Comparison of ENCODE assay signal across 12 cellular contexts in genomic region chr21:41427556-41427955, GRCh38. TPM values are rescaled to one million over a fixed set of nuclear protein-coding genes. Genes with fewer than 3 reads are reported as not detected.
DNase-seq lines count a peak whose midpoint lies in the region; ATAC-seq and TF ChIP-seq lines count a peak whose summit lies in the region.
"Had no signal": no experiment of that assay in that cellular context is flagged by ENCODE, and none has a peak within 500 bp of the region (broad histone marks: within the 10 kb centered on the region; RNA-seq: fewer than 3 reads in every experiment).

No MANE protein-coding gene starts in this region.

- peaks cover 5 to 27% (median 14%) of the 10 kb centered on the region in 4 donors for H3K4me1 ChIP-seq in upper lobe of left lung

- H3K27ac Mint-ChIP-seq in stimulated activated naive CD8-positive, alpha-beta T cell treated with anti-CD3 and anti-CD28 coated beads, Interleukin-15, Interleukin-2, amounts not matched to agents 100 ng/mL and 50 ng/mL, for 24 hours = peak overlapping the region; percentile 68
- H3K27ac Mint-ChIP-seq in T-helper 17 cell = peak overlapping the region; percentile 95
- H3K27ac Mint-ChIP-seq in immature natural killer cell = peak overlapping the region in 3 of 6 donors; percentile 6 to 30 (median 17)

- DNase-seq in stimulated activated naive CD8-positive, alpha-beta T cell treated with anti-CD3 and anti-CD28 coated beads, Interleukin-15, Interleukin-2, amounts not matched to agents 100 U/mL and 50 U/mL, for 24 hours = no peak
- no peak for DNase-seq in T-helper 17 cell
- DNase-seq in immature natural killer cell = no peak
- DNase-seq in upper lobe of left lung = no peak
- DNase-seq in stimulated activated naive CD4-positive, alpha-beta T cell (lab: John Stamatoyannopoulos, UW) = no peak
- no peak for DNase-seq in NCI-H2081 (lab: John Stamatoyannopoulos, UW)
- DNase-seq: effector CD4-positive, alpha-beta T cell; HCEC 1CT; NCI-H187 treated with DMSO at 0.1 percent for 48 hours; T1000 had no signal

- H3K4me3 ChIP-seq in upper lobe of left lung = no peak overlapping the region

- no peaks in the 10 kb centered on the region for H3K27me3 Mint-ChIP-seq in stimulated activated naive CD8-positive, alpha-beta T cell treated with anti-CD3 and anti-CD28 coated beads, Interleukin-15, Interleukin-2, amounts not matched to agents 100 ng/mL and 50 ng/mL, for 24 hours
- no peaks in the 10 kb centered on the region for H3K27me3 Mint-ChIP-seq in T-helper 17 cell
- peaks cover 0 to 4% (median 4%) of the 10 kb centered on the region in 3 donors for H3K27me3 Mint-ChIP-seq in immature natural killer cell (ENCODE audit: low read depth in 3 of 3)

- peak overlapping the region in 1 of 4 donors; percentile 90 for H3K27ac ChIP-seq in upper lobe of left lung

- 96 to 97% methylated on average over 8 of the region's 8 CpGs for WGBS in upper lobe of left lung, 2 donors

- H3K36me3 ChIP-seq in upper lobe of left lung = peaks cover 0 to 31% (median 4%) of the 10 kb centered on the region in 4 donors

- H3K9me3 ChIP-seq in T-helper 17 cell (ENCODE audit: control insufficient read depth, low read length, poor library complexity, severe bottlenecking) (no peaks in the 10 kb centered on the region), upper lobe of left lung (no peaks in the 10 kb centered on the region)

- ATAC-seq in stimulated activated naive CD8-positive, alpha-beta T cell treated with anti-CD3 and anti-CD28 coated beads, Interleukin-15, Interleukin-2, amounts not matched to agents 100 U/mL and 50 U/mL, for 24 hours = no peak
- ATAC-seq in T-helper 17 cell (no peak), upper lobe of left lung (ENCODE audit: low FRiP score in 2 of 2) (no peak), GM18517 (IDR thresholded peaks at IDR 0.05; ENCODE audit: unreplicated experiment) (no peak)

- H3K36me3 Mint-ChIP-seq in stimulated activated naive CD8-positive, alpha-beta T cell treated with anti-CD3 and anti-CD28 coated beads, Interleukin-15, Interleukin-2, amounts not matched to agents 100 ng/mL and 50 ng/mL, for 24 hours (ENCODE audit: low read depth) = peaks cover 31% of the 10 kb centered on the region
- peaks cover 4% of the 10 kb centered on the region for H3K36me3 Mint-ChIP-seq in T-helper 17 cell (ENCODE audit: low read depth)
- peaks cover 5 to 23% (median 21%) of the 10 kb centered on the region in 3 donors for H3K36me3 Mint-ChIP-seq in immature natural killer cell

- peaks cover 54% of the 10 kb centered on the region for H3K4me1 Mint-ChIP-seq in stimulated activated naive CD8-positive, alpha-beta T cell treated with anti-CD3 and anti-CD28 coated beads, Interleukin-15, Interleukin-2, amounts not matched to agents 100 ng/mL and 50 ng/mL, for 24 hours (ENCODE audit: low read depth)
- peaks cover 24% of the 10 kb centered on the region for H3K4me1 Mint-ChIP-seq in T-helper 17 cell
- H3K4me1 Mint-ChIP-seq in immature natural killer cell = peaks cover 16 to 28% of the 10 kb centered on the region in 2 donors

- TF ChIP-seq POLR2A in upper lobe of left lung (IDR thresholded peaks at IDR 0.05) = no peak

- H3K27me3 ChIP-seq in upper lobe of left lung = no peaks in the 10 kb centered on the region

- no peak for TF ChIP-seq EP300 in upper lobe of left lung (IDR thresholded peaks at IDR 0.05)

- no peaks in the 10 kb centered on the region for H3K9me3 Mint-ChIP-seq in stimulated activated naive CD8-positive, alpha-beta T cell treated with anti-CD3 and anti-CD28 coated beads, Interleukin-15, Interleukin-2, amounts not matched to agents 100 ng/mL and 50 ng/mL, for 24 hours
- H3K9me3 Mint-ChIP-seq in immature natural killer cell = no peaks in the 10 kb centered on the region

- H3K4me3 Mint-ChIP-seq in stimulated activated naive CD8-positive, alpha-beta T cell treated with anti-CD3 and anti-CD28 coated beads, Interleukin-15, Interleukin-2, amounts not matched to agents 100 ng/mL and 50 ng/mL, for 24 hours = peak overlapping the region; percentile 91
- H3K4me3 Mint-ChIP-seq in T-helper 17 cell (peak overlapping the region; percentile 98), immature natural killer cell (peak overlapping the region; percentile 94 to 97 (median 96))

- TF ChIP-seq CTCF in upper lobe of left lung (IDR thresholded peaks at IDR 0.05) = no peak

RNA-seq across cellular contexts. Expression of gene MX1, which starts 1.5 kb away (rescaled TPM):
- 10 to 100 TPM; 58.6 to 75.9 TPM for total RNA-seq in T-helper 17 cell
- 10 to 100 TPM; 27.5 to 58.1 (median 32.1) TPM for polyA plus RNA-seq in immature natural killer cell
- 100 to 1,000 TPM in 1 of 6 donors, 10 to 100 TPM in 5; 38.3 to 159 (median 89.0) TPM for total RNA-seq in upper lobe of left lung
